ENCODE assay signal across 8 cellular contexts in genomic region chr18:48948112-48949050, GRCh38. TPM values are rescaled to one million over a fixed set of nuclear protein-coding genes. Genes with fewer than 3 reads are reported as not detected.
DNase-seq lines count a peak whose midpoint lies in the region; ATAC-seq and TF ChIP-seq lines count a peak whose summit lies in the region.

No MANE protein-coding gene starts in this region.

- H3K9me2 ChIP-seq in neural cell (ENCODE audit: insufficient read depth, low read length): no peaks in the 10 kb centered on the region

- H3K4me2 ChIP-seq in neural cell (ENCODE audit: low read length): peak overlapping the region; percentile 62

- H3F3A ChIP-seq in neural cell (ENCODE audit: insufficient read depth, low read length, poor library complexity, severe bottlenecking): peaks cover 4% of the 10 kb centered on the region

- H3K27ac ChIP-seq in neural cell (ENCODE audit: low read length): no peak overlapping the region

- peak overlapping the region; percentile 96 for H3K27ac Mint-ChIP-seq in activated T-helper 17 cell treated with anti-CD3 and anti-CD28 coated beads, Interleukin-2, amount 50 U/mL, for 72 hours

- peaks cover 72% of the 10 kb centered on the region for H3K36me3 Mint-ChIP-seq in activated T-helper 17 cell treated with anti-CD3 and anti-CD28 coated beads, Interleukin-2, amount 50 U/mL, for 72 hours (ENCODE audit: low read depth)

- H3K27me3 Mint-ChIP-seq in activated T-helper 17 cell treated with anti-CD3 and anti-CD28 coated beads, Interleukin-2, amount 50 U/mL, for 72 hours: no peaks in the 10 kb centered on the region

- DNase-seq in Right ventricle myocardium inferior (ENCODE audit: missing footprints) (peak; percentile 76), cardiac septum (ENCODE audit: low spot score) (no peak), NCI-H226 (peak; percentile 58), fibroblast of pulmonary artery (ENCODE audit: low read depth) (peak; percentile 74), occipital lobe (lab: John Stamatoyannopoulos, UW) (no peak)

- no peak for TF ChIP-seq EP300 in neural cell (conservative IDR thresholded peaks at IDR 0.05; ENCODE audit: poor library complexity, severe bottlenecking)

- H3K9ac ChIP-seq in neural cell (ENCODE audit: low read length): peak overlapping the region; percentile 63

- peaks cover 37% of the 10 kb centered on the region for H3K4me1 Mint-ChIP-seq in activated T-helper 17 cell treated with anti-CD3 and anti-CD28 coated beads, Interleukin-2, amount 50 U/mL, for 72 hours

- peak; percentile 12 for TF ChIP-seq RAD21 in neural cell (conservative IDR thresholded peaks at IDR 0.05)

- peaks cover 53% of the 10 kb centered on the region for H3K79me2 ChIP-seq in neural cell (replicated peaks; ENCODE audit: insufficient read depth, low read length)

- H3K4me3 ChIP-seq in fibroblast of pulmonary artery (replicated peaks; ENCODE audit: low read depth, low read length): peak overlapping the region; percentile 96
- peak overlapping the region; percentile 76 for H3K4me3 ChIP-seq in neural cell (ENCODE audit: low read length)

- no peaks in the 10 kb centered on the region for H3K9me3 ChIP-seq in neural cell (ENCODE audit: low read length)

- ATAC-seq in Right ventricle myocardium inferior (no peak), HG03159 (IDR thresholded peaks at IDR 0.05; ENCODE audit: unreplicated experiment) (no peak)
- peak; percentile 6 for ATAC-seq in activated T-helper 17 cell treated with anti-CD3 and anti-CD28 coated beads, Interleukin-2, amount 50 U/mL, for 72 hours (replicated peaks)

- no peaks in the 10 kb centered on the region for H4K20me1 ChIP-seq in neural cell (ENCODE audit: insufficient read depth)

- intact Hi-C loops in Right ventricle myocardium inferior (cut with DNase I): loop anchor here (2.0 to 5.0 kb wide), 2 partner anchors 106 to 168 kb away; no protein-coding TSS in a partner anchor
- intact Hi-C loops in cardiac septum (cut with DNase I): loop anchor here (5.0 kb wide), 1 partner anchor 96 kb away; no protein-coding TSS in a partner anchor

- TF ChIP-seq CTCF in fibroblast of pulmonary artery (IDR thresholded peaks at IDR 0.05; ENCODE audit: low read length, missing control alignments) (no peak), neural cell (IDR thresholded peaks at IDR 0.05; ENCODE audit: poor library complexity, severe bottlenecking) (no peak)

- H3K4me3 Mint-ChIP-seq in activated T-helper 17 cell treated with anti-CD3 and anti-CD28 coated beads, Interleukin-2, amount 50 U/mL, for 72 hours: peak overlapping the region; percentile 99

- H3K9me3 Mint-ChIP-seq in activated T-helper 17 cell treated with anti-CD3 and anti-CD28 coated beads, Interleukin-2, amount 50 U/mL, for 72 hours: no peaks in the 10 kb centered on the region

- no peak overlapping the region for H2AFZ ChIP-seq in neural cell (ENCODE audit: low read depth, low read length)

- no peaks in the 10 kb centered on the region for H3K36me3 ChIP-seq in neural cell (ENCODE audit: insufficient read depth, low read length)

- H3K27me3 ChIP-seq in neural cell (ENCODE audit: insufficient read depth, low read depth, low read length): peaks cover 11% of the 10 kb centered on the region

TF ChIP-seq in neural cell, 6 proteins besides CTCF, POLR2A, EP300 and RAD21:
- no peak for TF ChIP-seq POLR2AphosphoS5 (IDR thresholded peaks at IDR 0.05)
- peak; percentile 31 for TF ChIP-seq SMC3 (conservative IDR thresholded peaks at IDR 0.05; ENCODE audit: poor library complexity)

RNA-seq across cellular contexts. Expression of gene SMAD7, which starts 2.4 kb away (rescaled TPM):
- total RNA-seq in Right ventricle myocardium inferior (12.0 TPM), cardiac septum (42.4 TPM), occipital lobe (18.7 TPM)
- 10 to 100 TPM; 23.4 to 40.7 TPM for total RNA-seq in activated T-helper 17 cell treated with anti-CD3 and anti-CD28 coated beads, Interleukin-2, amount 50 U/mL, for 72 hours
- 2.5 and 3.8 TPM in 2 replicates for polyA plus RNA-seq in neural cell
- 4.2 and 4.9 TPM in 2 replicates for polyA minus RNA-seq in neural cell

Comparison
In these comparisons a context has a peak if more than half of its experiments do, and no peak if none do; other contexts are left out.
1. DNase-seq: peak in Right ventricle myocardium inferior (single experiment), NCI-H226 (single experiment) and fibroblast of pulmonary artery (single experiment); none in cardiac septum (single experiment) and occipital lobe (single experiment).